In the genomic region with DNA sequence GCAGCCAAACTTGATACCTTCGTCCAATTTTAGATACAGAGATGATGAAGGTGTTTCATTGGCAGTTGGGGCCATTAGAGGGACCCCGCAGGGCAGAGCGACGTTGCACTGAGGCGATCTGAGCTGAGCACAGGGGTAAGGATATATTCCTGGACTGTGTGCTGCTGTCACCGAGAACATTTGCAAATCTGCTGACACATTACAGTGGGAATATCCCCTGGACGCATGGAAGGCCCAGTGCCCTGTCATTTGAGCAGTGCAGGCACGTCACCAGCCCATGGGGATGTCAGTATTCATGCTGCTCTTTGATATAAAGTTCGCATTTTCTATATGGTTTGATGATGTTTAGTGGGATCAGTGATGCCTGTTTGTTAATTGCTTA, we compare ENCODE assay signal across 8 cellular contexts. TPM values are rescaled to one million over a fixed set of nuclear protein-coding genes. Genes with fewer than 3 reads are reported as not detected.
DNase-seq lines count a peak whose midpoint lies in the region; ATAC-seq and TF ChIP-seq lines count a peak whose summit lies in the region.

No MANE protein-coding gene starts in this region.

- no peak overlapping the region for H3K27ac Mint-ChIP-seq in activated naive CD4-positive, alpha-beta T cell treated with anti-CD3 and anti-CD28 coated beads, Interleukin-2, amount 50 U/mL, for 24 hours
- peak overlapping the region; percentile 83 for H3K27ac Mint-ChIP-seq in type B pancreatic cell

- H3K27me3 ChIP-seq in RWPE2 (ENCODE audit: insufficient read depth, poor library complexity, severe bottlenecking) = no peaks in the 10 kb centered on the region

- ATAC-seq in RWPE2 (ENCODE audit: low read depth) (peak; percentile 16; the same call in 2 of the 3 replicates), left ventricle myocardium superior (peak; percentile 64)

- H3K4me3 ChIP-seq in RWPE2 (ENCODE audit: severe bottlenecking) = no peak overlapping the region

- H3K9me3 ChIP-seq in RWPE2 (ENCODE audit: severe bottlenecking) = no peaks in the 10 kb centered on the region

- intact Hi-C loops in left ventricle myocardium superior (cut with micrococcal nuclease) = loop anchor here (5.0 kb wide), 2 partner anchors 889 to 1644 kb away; a partner anchor contains a TSS

- H3K9me3 Mint-ChIP-seq in activated naive CD4-positive, alpha-beta T cell treated with anti-CD3 and anti-CD28 coated beads, Interleukin-2, amount 50 U/mL, for 24 hours = no peaks in the 10 kb centered on the region
- peaks cover 7% of the 10 kb centered on the region for H3K9me3 Mint-ChIP-seq in type B pancreatic cell

- H3K27ac ChIP-seq in RWPE2 (ENCODE audit: poor library complexity, severe bottlenecking) = peak overlapping the region; percentile 18

- DNase-seq in activated naive CD4-positive, alpha-beta T cell (lab: John Stamatoyannopoulos, UW) = no peak
- DNase-seq in RWPE2 (ENCODE audit: low spot score) = no peak
- DNase-seq in left ventricle myocardium superior = no peak
- DNase-seq in type B pancreatic cell (ENCODE audit: extremely low spot score, unreplicated experiment) = no peak
- no peak for DNase-seq in KG1 (lab: John Stamatoyannopoulos, UW)
- DNase-seq in ureter (ENCODE audit: low spot score) = no peak
- DNase-seq in epidermal melanocyte (ENCODE audit: insufficient read length, low spot score) = no peak

- H3K4me3 Mint-ChIP-seq in activated naive CD4-positive, alpha-beta T cell treated with anti-CD3 and anti-CD28 coated beads, Interleukin-2, amount 50 U/mL, for 24 hours = peak overlapping the region; percentile 40
- peak overlapping the region; percentile 76 for H3K4me3 Mint-ChIP-seq in type B pancreatic cell

- H3K4me1 Mint-ChIP-seq in activated naive CD4-positive, alpha-beta T cell treated with anti-CD3 and anti-CD28 coated beads, Interleukin-2, amount 50 U/mL, for 24 hours = peaks cover 33% of the 10 kb centered on the region
- H3K4me1 Mint-ChIP-seq in type B pancreatic cell (ENCODE audit: unreplicated experiment) = peaks cover 44% of the 10 kb centered on the region

- no peaks in the 10 kb centered on the region for H3K36me3 ChIP-seq in RWPE2 (ENCODE audit: low read depth)

- peaks cover 10% of the 10 kb centered on the region for H3K4me1 ChIP-seq in RWPE2 (ENCODE audit: insufficient read depth, poor library complexity, severe bottlenecking)

- no peaks in the 10 kb centered on the region for H3K36me3 Mint-ChIP-seq in activated naive CD4-positive, alpha-beta T cell treated with anti-CD3 and anti-CD28 coated beads, Interleukin-2, amount 50 U/mL, for 24 hours
- H3K36me3 Mint-ChIP-seq in type B pancreatic cell = no peaks in the 10 kb centered on the region

- TF ChIP-seq CTCF in RWPE2 (IDR thresholded peaks at IDR 0.05; ENCODE audit: poor library complexity, severe bottlenecking) = no peak
- no peak for TF ChIP-seq CTCF in type B pancreatic cell (conservative IDR thresholded peaks at IDR 0.05)

- peaks cover 7% of the 10 kb centered on the region for H3K27me3 Mint-ChIP-seq in activated naive CD4-positive, alpha-beta T cell treated with anti-CD3 and anti-CD28 coated beads, Interleukin-2, amount 50 U/mL, for 24 hours
- no peaks in the 10 kb centered on the region for H3K27me3 Mint-ChIP-seq in type B pancreatic cell

RNA-seq across cellular contexts. Expression of a gene that starts 10.4 kb away (rescaled TPM):
- total RNA-seq in left ventricle myocardium superior (113 TPM), type B pancreatic cell (ENCODE audit: low replicate concordance) (87.3 and 98.0 TPM in 2 replicates), ureter (82.7 TPM)
